ENCODE assay signal across 8 cellular contexts in genomic region chr1:93347319-93347899, GRCh38. TPM values are rescaled to one million over a fixed set of nuclear protein-coding genes. Genes with fewer than 3 reads are reported as not detected.
DNase-seq lines count a peak whose midpoint lies in the region; ATAC-seq and TF ChIP-seq lines count a peak whose summit lies in the region.

No MANE protein-coding gene starts in this region.

- H3K4me3 ChIP-seq in HFF-Myc (replicated peaks; ENCODE audit: low read depth, low read length): peak overlapping the region; percentile 82
- H3K4me3 ChIP-seq in hepatocyte: peak overlapping the region; percentile 88
- H3K4me3 ChIP-seq in smooth muscle cell: peak overlapping the region; percentile 97

- H3K79me2 ChIP-seq in hepatocyte: peaks cover 86% of the 10 kb centered on the region
- H3K79me2 ChIP-seq in smooth muscle cell (ENCODE audit: low read depth): peaks cover 72% of the 10 kb centered on the region

- CTCF ChIA-PET in WTC11 (lab: Charles Lee): interaction anchor here (2.7 kb wide), 1 partner anchor 43 kb away, joined by 25 read pairs; no protein-coding TSS in a partner anchor

- POLR2A ChIA-PET in WTC11 (lab: Charles Lee): interaction anchor here (0.7 to 1.2 kb wide), 2 partner anchors 101 to 499 kb away, joined by 3 read pairs; no protein-coding TSS in a partner anchor

- peak overlapping the region; percentile 83 for H3K4me2 ChIP-seq in hepatocyte
- peak overlapping the region; percentile 89 for H3K4me2 ChIP-seq in smooth muscle cell

- no peaks in the 10 kb centered on the region for H3K9me3 Mint-ChIP-seq in WTC11

- H3K9me3 ChIP-seq in hepatocyte (ENCODE audit: low read depth): no peaks in the 10 kb centered on the region
- no peaks in the 10 kb centered on the region for H3K9me3 ChIP-seq in smooth muscle cell (replicated peaks; ENCODE audit: low read depth)

- H3K9ac ChIP-seq in smooth muscle cell (ENCODE audit: low read depth): peak overlapping the region; percentile 93

- H2AFZ ChIP-seq in hepatocyte (no peak overlapping the region), smooth muscle cell (ENCODE audit: low read depth) (no peak overlapping the region)

- H3K4me3 Mint-ChIP-seq in WTC11: peak overlapping the region; percentile 90

- H4K20me1 ChIP-seq in hepatocyte (ENCODE audit: insufficient read depth, poor library complexity, severe bottlenecking) (peaks cover 19% of the 10 kb centered on the region), smooth muscle cell (ENCODE audit: low read depth) (peaks cover 60% of the 10 kb centered on the region)

- no peaks in the 10 kb centered on the region for H3K9me2 ChIP-seq in hepatocyte (replicated peaks; ENCODE audit: insufficient read depth)

- no peaks in the 10 kb centered on the region for H3F3A ChIP-seq in smooth muscle cell (ENCODE audit: low read depth)

- peaks cover 6% of the 10 kb centered on the region; the same call in 1 of the 2 replicates for H3K36me3 Mint-ChIP-seq in WTC11

- H3K27ac ChIP-seq in hepatocyte (peak overlapping the region; percentile 99), smooth muscle cell (ENCODE audit: low read depth) (peak overlapping the region; percentile 90)

- ATAC-seq in WTC11 (no peak), GM19351 (IDR thresholded peaks at IDR 0.05; ENCODE audit: unreplicated experiment) (no peak), HG03135 (IDR thresholded peaks at IDR 0.05; ENCODE audit: unreplicated experiment) (no peak)

- H3K36me3 ChIP-seq in hepatocyte (replicated peaks; ENCODE audit: insufficient read depth, low read depth) (no peaks in the 10 kb centered on the region), smooth muscle cell (ENCODE audit: low read depth) (no peaks in the 10 kb centered on the region)

- H3K4me1 ChIP-seq in hepatocyte (ENCODE audit: insufficient read depth) (peaks cover 14% of the 10 kb centered on the region), smooth muscle cell (ENCODE audit: low read depth) (peaks cover 33% of the 10 kb centered on the region)

- TF ChIP-seq CTCF in HFF-Myc (IDR thresholded peaks at IDR 0.05; ENCODE audit: low read depth, low read length, missing control alignments) (no peak), WTC11 (IDR thresholded peaks at IDR 0.05) (no peak), hepatocyte (IDR thresholded peaks at IDR 0.05; ENCODE audit: poor library complexity) (no peak), smooth muscle cell (IDR thresholded peaks at IDR 0.05; ENCODE audit: borderline replicate concordance, insufficient read depth, poor library complexity, severe bottlenecking) (no peak)

- no peaks in the 10 kb centered on the region for H3K27me3 ChIP-seq in hepatocyte
- no peaks in the 10 kb centered on the region for H3K27me3 ChIP-seq in smooth muscle cell (ENCODE audit: low read depth)

- no peak overlapping the region for H3K27ac Mint-ChIP-seq in WTC11

- H3K4me1 Mint-ChIP-seq in WTC11: peaks cover 28% of the 10 kb centered on the region

- H3K27me3 Mint-ChIP-seq in WTC11 (ENCODE audit: low read depth): no peaks in the 10 kb centered on the region

- no peak for DNase-seq in HFF-Myc (ENCODE audit: extremely low read depth, low read depth)
- no peak for DNase-seq in WTC11 (ENCODE audit: low spot score)
- no peak for DNase-seq in hepatocyte (ENCODE audit: low spot score)
- no peak for DNase-seq in smooth muscle cell (lab: John Stamatoyannopoulos, UW; ENCODE audit: unreplicated experiment)
- no peak for DNase-seq in SHP77 treated with DMSO at 0.1 percent for 48 hours (lab: John Stamatoyannopoulos, UW)
- no peak for DNase-seq in amygdala (lab: John Stamatoyannopoulos, UW)

- 4% methylated on average over 12 of the region's 12 CpGs for WGBS in hepatocyte (ENCODE audit: low lambda C conversion rate, missing lambda C conversion rate)
- WGBS in smooth muscle cell (ENCODE audit: low lambda C conversion rate): 5% methylated on average over 12 of the region's 12 CpGs

TF ChIP-seq in WTC11, 78 proteins besides CTCF, POLR2A, EP300 and RAD21:
- no peak for TF ChIP-seq RELA (CRISPR knock-in tag; IDR thresholded peaks at IDR 0.05; ENCODE audit: borderline replicate concordance)
- no peak for TF ChIP-seq ZNF671 (CRISPR knock-in tag; IDR thresholded peaks at IDR 0.05)
- no peak for TF ChIP-seq ETV6 (CRISPR knock-in tag; IDR thresholded peaks at IDR 0.05)
- TF ChIP-seq SP1 (CRISPR knock-in tag; conservative IDR thresholded peaks at IDR 0.05): no peak
- no peak for TF ChIP-seq TEAD1 (CRISPR knock-in tag; IDR thresholded peaks at IDR 0.05)
TF ChIP-seq in WTC11: peak in this region for 0.

RNA-seq across cellular contexts. Expression of gene DR1, which starts 1.7 kb away (rescaled TPM):
- total RNA-seq in WTC11 (2021) (57.1 to 62.8 TPM (median 59.7 TPM) in 3 replicates), hepatocyte (42.3 and 54.3 TPM in 2 replicates), smooth muscle cell (55.5 and 63.4 TPM in 2 replicates)
- polyA plus RNA-seq in hepatocyte (22.7 and 28.2 TPM in 2 replicates), smooth muscle cell (33.8 and 37.3 TPM in 2 replicates)
